ENCODE assay signal across 8 cellular contexts in the genomic region with DNA sequence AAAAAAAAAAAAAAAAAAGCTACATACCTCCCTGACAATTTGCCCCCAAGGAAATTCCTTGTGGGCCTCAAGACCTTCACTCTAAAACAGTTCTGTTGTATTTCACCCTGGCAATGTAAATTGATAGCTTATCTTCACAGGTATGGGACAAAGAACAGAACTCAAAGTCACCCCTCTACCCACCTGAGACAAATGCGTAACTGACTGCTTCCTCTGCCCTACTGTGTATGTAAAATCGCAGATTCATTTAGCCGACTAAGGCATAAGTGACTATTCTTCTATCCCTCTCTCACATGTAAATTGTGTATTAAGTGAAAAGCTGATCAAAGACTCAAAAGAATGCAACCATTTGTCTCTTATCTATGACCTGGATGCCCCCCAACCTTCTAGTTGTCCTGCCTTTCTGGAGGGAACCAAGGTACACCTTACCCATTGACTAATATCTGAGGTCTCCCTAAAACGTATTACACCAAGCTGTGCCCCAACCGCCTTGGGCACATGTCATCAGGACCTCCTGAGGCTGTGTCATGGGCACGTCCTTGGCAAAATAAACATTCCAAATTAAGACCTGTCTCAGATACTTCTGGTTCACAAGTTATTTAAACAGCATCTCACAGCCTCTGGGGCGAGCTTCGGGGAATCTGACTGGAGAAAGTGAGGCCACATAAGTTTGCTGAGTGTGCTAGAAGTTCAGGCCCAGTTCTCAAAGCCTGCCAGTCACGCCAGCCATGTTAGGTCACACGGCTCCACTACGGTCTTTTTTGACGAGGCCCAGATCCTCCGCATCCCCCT. TPM values are rescaled to one million over a fixed set of nuclear protein-coding genes. Genes with fewer than 3 reads are reported as not detected.
DNase-seq lines count a peak whose midpoint lies in the region; ATAC-seq and TF ChIP-seq lines count a peak whose summit lies in the region.

No MANE protein-coding gene starts in this region.

- intact Hi-C loops in adrenal gland (cut with DNase I): no loop called here

- H3K9ac ChIP-seq in HUES64 (ENCODE audit: low read depth, low read length): peak overlapping the region; percentile 96

- peak; percentile 19 for ATAC-seq in GM18907 (IDR thresholded peaks at IDR 0.05; ENCODE audit: unreplicated experiment)

- TF ChIP-seq CTCF in AG09309 (IDR thresholded peaks at IDR 0.05; ENCODE audit: control insufficient read depth, insufficient read depth, low read depth, low read length, missing control alignments) (no peak), adrenal gland (IDR thresholded peaks at IDR 0.05) (no peak), suprapubic skin (IDR thresholded peaks at IDR 0.05) (no peak)

- peaks cover 49% of the 10 kb centered on the region for H3K4me1 ChIP-seq in HUES64 (ENCODE audit: insufficient read depth, low read length)
- peaks cover 35 to 59% of the 10 kb centered on the region in 2 donors for H3K4me1 ChIP-seq in adrenal gland (replicated peaks in 1 of 2)
- H3K4me1 ChIP-seq in suprapubic skin: peaks cover 38% of the 10 kb centered on the region

- TF ChIP-seq POLR2A in adrenal gland (IDR thresholded peaks at IDR 0.05) (no peak), suprapubic skin (IDR thresholded peaks at IDR 0.05) (no peak)

- H3K27ac ChIP-seq in HUES64 (ENCODE audit: low read depth, low read length) (peak overlapping the region; percentile 86), adrenal gland (peak overlapping the region; percentile 92 to 99 (median 97)), layer of hippocampus (ENCODE audit: low read depth, low read length) (peak overlapping the region; percentile 65), suprapubic skin (peak overlapping the region; percentile 96)

- H3K27me3 ChIP-seq in HUES64 (ENCODE audit: insufficient read depth, low read length): peaks cover 4% of the 10 kb centered on the region; the same call in 1 of the 2 replicates
- H3K27me3 ChIP-seq in adrenal gland: no peaks in the 10 kb centered on the region
- H3K27me3 ChIP-seq in layer of hippocampus (ENCODE audit: control insufficient read depth, insufficient read depth, low read length): no peaks in the 10 kb centered on the region
- H3K27me3 ChIP-seq in suprapubic skin: no peaks in the 10 kb centered on the region

- under 1% methylated on average over 12 of the region's 13 CpGs for WGBS in HUES64
- WGBS in adrenal gland, 4 donors: 8 to 17% (median 11%) methylated on average over 8 to 13 of the region's 13 CpGs
- 8% methylated on average over 13 of the region's 13 CpGs for WGBS in suprapubic skin

- peak overlapping the region; percentile 77 for H3K4me3 ChIP-seq in AG09309 (ENCODE audit: control insufficient read depth, low read depth, low read length)
- H3K4me3 ChIP-seq in HUES64 (ENCODE audit: low read length): peak overlapping the region; percentile 73
- H3K4me3 ChIP-seq in adrenal gland: peak overlapping the region; percentile 6 to 71 (median 45)
- H3K4me3 ChIP-seq in suprapubic skin: peak overlapping the region; percentile 69

- H3K9me3 ChIP-seq in HUES64 (ENCODE audit: insufficient read depth, low read depth, low read length): no peaks in the 10 kb centered on the region
- no peaks in the 10 kb centered on the region for H3K9me3 ChIP-seq in adrenal gland (replicated peaks in 1 of 3)
- H3K9me3 ChIP-seq in suprapubic skin: no peaks in the 10 kb centered on the region

- TF ChIP-seq EP300 in suprapubic skin (IDR thresholded peaks at IDR 0.05): no peak

- DNase-seq in AG09309 (ENCODE audit: low read depth): peak; percentile 8
- peak in 3 of 7 donors; percentile 46 to 61 (median 59) for DNase-seq in adrenal gland
- no peak for DNase-seq in suprapubic skin (ENCODE audit: low spot score in 2 of 2)
- DNase-seq in SHP77 (lab: John Stamatoyannopoulos, UW): no peak
- no peak for DNase-seq in germinal center (ENCODE audit: low spot score)

- peaks cover 29% of the 10 kb centered on the region for H3K36me3 ChIP-seq in HUES64 (ENCODE audit: insufficient read depth, low read length)
- H3K36me3 ChIP-seq in adrenal gland (replicated peaks in 1 of 2): no peaks in the 10 kb centered on the region
- peaks cover 3% of the 10 kb centered on the region for H3K36me3 ChIP-seq in suprapubic skin

RNA-seq across cellular contexts. Expression of gene TBCA, which starts 1.0 kb away (rescaled TPM):
- polyA plus RNA-seq in HUES64 (2013, experiment 1 of 2): 266 TPM
- polyA plus RNA-seq in HUES64 (2013, experiment 2 of 2): 316 TPM
- total RNA-seq in adrenal gland: 100 to 1,000 TPM; 197 to 595 (median 278) TPM
- 100 to 1,000 TPM; 184 to 457 (median 311) TPM for polyA plus RNA-seq in adrenal gland
- 100 to 1,000 TPM in 2 of 4 donors, 10 to 100 TPM in 2; 74.7 to 120 (median 94.5) TPM for total RNA-seq in suprapubic skin
